ENCODE assay signal across 1 cellular context in genomic region chr16:50151322-50151721, GRCh38.
TF ChIP-seq lines count a peak whose summit lies in the region.

No MANE protein-coding gene starts in this region.

TF ChIP-seq in HepG2, 621 proteins besides CTCF, POLR2A, EP300 and RAD21 (continued from another document):
- peak; percentile 94 for TF ChIP-seq SKI (IDR thresholded peaks at IDR 0.05; ENCODE audit: partially characterized antibody)
- no peak for TF ChIP-seq ZNF121 (CRISPR knock-in tag; IDR thresholded peaks at IDR 0.05)
- peak; percentile 27; the same call in 1 of the 2 replicates for TF ChIP-seq ZNF44 (CRISPR knock-in tag; IDR thresholded peaks at IDR 0.05)
- no peak for TF ChIP-seq NR2F1 (CRISPR knock-in tag; IDR thresholded peaks at IDR 0.05)
- no peak for TF ChIP-seq ZNF564 (CRISPR knock-in tag; IDR thresholded peaks at IDR 0.05)
- TF ChIP-seq ZNF136 (CRISPR knock-in tag; IDR thresholded peaks at IDR 0.05; ENCODE audit: low read depth) = peak; percentile 40; the same call in 1 of the 2 replicates
- 0 out of 2 replicates have a peak, but pooled peaks have one; percentile 32 for TF ChIP-seq LBX2 (CRISPR knock-in tag; IDR thresholded peaks at IDR 0.05; ENCODE audit: borderline replicate concordance)
- TF ChIP-seq ZNF883 (CRISPR knock-in tag; IDR thresholded peaks at IDR 0.05; ENCODE audit: not compliant biosample characterization) = peak; percentile 21
- TF ChIP-seq MXD4 (CRISPR knock-in tag; IDR thresholded peaks at IDR 0.05) = no peak
- TF ChIP-seq IRF9 (CRISPR knock-in tag; IDR thresholded peaks at IDR 0.05; ENCODE audit: borderline replicate concordance) = 0 out of 2 replicates have a peak, but pooled peaks have one; percentile 43
- no peak for TF ChIP-seq KDM1A (CRISPR knock-in tag; IDR thresholded peaks at IDR 0.05)
- TF ChIP-seq RXRA (CRISPR knock-in tag; IDR thresholded peaks at IDR 0.05) = peak; percentile 31; the same call in 1 of the 2 replicates
- TF ChIP-seq ZNF703 (CRISPR knock-in tag; IDR thresholded peaks at IDR 0.05; ENCODE audit: borderline replicate concordance) = no peak
- no peak for TF ChIP-seq POGZ (CRISPR knock-in tag; IDR thresholded peaks at IDR 0.05)
- peak; percentile 35; the same call in 1 of the 2 replicates for TF ChIP-seq BCL6 (CRISPR knock-in tag; IDR thresholded peaks at IDR 0.05)
- no peak for TF ChIP-seq TAF1 (CRISPR knock-in tag; IDR thresholded peaks at IDR 0.05)
- TF ChIP-seq ZNF713 (CRISPR knock-in tag; IDR thresholded peaks at IDR 0.05) = no peak
- 0 out of 2 replicates have a peak, but pooled peaks have one; percentile 35 for TF ChIP-seq ZNF547 (CRISPR knock-in tag; IDR thresholded peaks at IDR 0.05)
- 0 out of 2 replicates have a peak, but pooled peaks have one; percentile 18 for TF ChIP-seq TFE3 (CRISPR knock-in tag; IDR thresholded peaks at IDR 0.05)
- TF ChIP-seq RFX3 (CRISPR knock-in tag; IDR thresholded peaks at IDR 0.05) = no peak
- peak; percentile 66 for TF ChIP-seq TBL1XR1 (IDR thresholded peaks at IDR 0.05; ENCODE audit: borderline replicate concordance, low read length, partially characterized antibody)
- no peak for TF ChIP-seq TGIF2 (CRISPR knock-in tag; IDR thresholded peaks at IDR 0.05)
- peak; percentile 61; the same call in 1 of the 2 replicates for TF ChIP-seq RARA (CRISPR knock-in tag; IDR thresholded peaks at IDR 0.05)
- TF ChIP-seq NCOR1 (IDR thresholded peaks at IDR 0.05; ENCODE audit: borderline replicate concordance, low read length) = peak; percentile 65; the same call in 1 of the 2 replicates
